Comparison of ENCODE assay signal across 24 cellular contexts in genomic region chr11:96707273-96707672, GRCh38.
DNase-seq lines count a peak whose midpoint lies in the region; ATAC-seq and TF ChIP-seq lines count a peak whose summit lies in the region.
"Had no signal": no experiment of that assay in that cellular context is flagged by ENCODE, and none has a peak within 500 bp of the region (broad histone marks: within the 10 kb centered on the region; RNA-seq: fewer than 3 reads in every experiment).

No MANE protein-coding gene starts in this region.

- H3K36me3 ChIP-seq in mucosa of descending colon (ENCODE audit: low read depth): no peaks in the 10 kb centered on the region
- H3K36me3 ChIP-seq in thyroid gland: no peaks in the 10 kb centered on the region
- H3K36me3 ChIP-seq: BE2C, BLaER1 had no signal

- TF ChIP-seq CTCF in mucosa of descending colon (IDR thresholded peaks at IDR 0.05): no peak
- no peak for TF ChIP-seq CTCF in thyroid gland (IDR thresholded peaks at IDR 0.05)
- no peak for TF ChIP-seq CTCF in omental fat pad (IDR thresholded peaks at IDR 0.05)

- no peaks in the 10 kb centered on the region for H3K27me3 ChIP-seq in thyroid gland
- H3K27me3 ChIP-seq: BE2C, BLaER1 had no signal

- H3K4me1 ChIP-seq in mucosa of descending colon (ENCODE audit: low read depth) (peaks cover 4% of the 10 kb centered on the region), thyroid gland (no peaks in the 10 kb centered on the region)
- H3K4me1 ChIP-seq: BLaER1 had no signal

- H3K27ac Mint-ChIP-seq in stimulated activated memory B cell treated with anti-CD40 and anti-IgM and Interleukin-4, amounts not matched to agents 10 μg/mL and 1 μg/mL and 100 μg/mL, for 72 hours: no peak overlapping the region
- H3K27ac Mint-ChIP-seq: CD4-positive, alpha-beta memory T cell; CD4-positive, CD25-positive, alpha-beta regulatory T cell; CD8-positive, alpha-beta memory T cell had no signal

- no peak overlapping the region for H3K27ac ChIP-seq in thyroid gland
- H3K27ac ChIP-seq: BLaER1 had no signal

- intact Hi-C loops in mucosa of descending colon (cut with DNase I, micrococcal nuclease) (no loop called here), thyroid gland (cut with DNase I) (no loop called here)

- H3K9me3 ChIP-seq in mucosa of descending colon: no peaks in the 10 kb centered on the region
- H3K9me3 ChIP-seq in thyroid gland: no peaks in the 10 kb centered on the region
- H3K9me3 ChIP-seq: BE2C, BLaER1 had no signal

- no peaks in the 10 kb centered on the region for H3K27me3 Mint-ChIP-seq in stimulated activated memory B cell treated with anti-CD40 and anti-IgM and Interleukin-4, amounts not matched to agents 10 μg/mL and 1 μg/mL and 100 μg/mL, for 72 hours
- H3K27me3 Mint-ChIP-seq: CD4-positive, alpha-beta memory T cell; CD4-positive, CD25-positive, alpha-beta regulatory T cell; CD8-positive, alpha-beta memory T cell had no signal

- H3K4me3 ChIP-seq in mucosa of descending colon: no peak overlapping the region
- H3K4me3 ChIP-seq in thyroid gland (replicated peaks in 1 of 3): no peak overlapping the region
- H3K4me3 ChIP-seq: BLaER1, GM12878 had no signal

- no peak overlapping the region for H3K4me3 Mint-ChIP-seq in stimulated activated memory B cell treated with anti-CD40 and anti-IgM and Interleukin-4, amounts not matched to agents 10 μg/mL and 1 μg/mL and 100 μg/mL, for 72 hours
- H3K4me3 Mint-ChIP-seq: CD14-positive monocyte; CD4-positive, alpha-beta memory T cell; CD4-positive, CD25-positive, alpha-beta regulatory T cell; CD8-positive, alpha-beta memory T cell had no signal

- H3K36me3 Mint-ChIP-seq in stimulated activated memory B cell treated with anti-CD40 and anti-IgM and Interleukin-4, amounts not matched to agents 10 μg/mL and 1 μg/mL and 100 μg/mL, for 72 hours: no peaks in the 10 kb centered on the region
- H3K36me3 Mint-ChIP-seq: CD14-positive monocyte; CD4-positive, alpha-beta memory T cell; CD4-positive, CD25-positive, alpha-beta regulatory T cell; CD8-positive, alpha-beta memory T cell had no signal

- TF ChIP-seq POLR2A in thyroid gland (IDR thresholded peaks at IDR 0.05): no peak

- ATAC-seq in mucosa of descending colon: peak; percentile 55
- ATAC-seq in stimulated activated memory B cell treated with anti-CD40 and anti-IgM and Interleukin-4, amounts not matched to agents 10 μg/mL and 1 μg/mL and 100 μg/mL, for 72 hours: peak; percentile 36
- ATAC-seq in omental fat pad (ENCODE audit: low FRiP score): no peak
- ATAC-seq in GM19455 (IDR thresholded peaks at IDR 0.05; ENCODE audit: unreplicated experiment): no peak
- ATAC-seq: GM12878 had no signal

- DNase-seq in NCI-H526 treated with DMSO at 0.1 percent for 48 hours (lab: John Stamatoyannopoulos, UW): peak; percentile 31
- peak in 1 of 3 donors; percentile 9 for DNase-seq in mucosa of descending colon
- no peak for DNase-seq in thyroid gland
- no peak for DNase-seq in omental fat pad (ENCODE audit: low spot score)
- DNase-seq: 8988T; ACHN; BE2C; C1 segment of cervical spinal cord; CD4-positive, alpha-beta memory T cell; CD4-positive, CD25-positive, alpha-beta regulatory T cell; CD8-positive, alpha-beta memory T cell; COR-L47; DMS 273 treated with DMSO at 0.1 percent for 48 hours; DMS153; DMS53; DMS79; DND-41; EL; GDM1 had no signal

- H3K9me3 Mint-ChIP-seq in stimulated activated memory B cell treated with anti-CD40 and anti-IgM and Interleukin-4, amounts not matched to agents 10 μg/mL and 1 μg/mL and 100 μg/mL, for 72 hours: no peaks in the 10 kb centered on the region

- no peaks in the 10 kb centered on the region for H3K4me1 Mint-ChIP-seq in stimulated activated memory B cell treated with anti-CD40 and anti-IgM and Interleukin-4, amounts not matched to agents 10 μg/mL and 1 μg/mL and 100 μg/mL, for 72 hours
- H3K4me1 Mint-ChIP-seq: CD14-positive monocyte; CD4-positive, alpha-beta memory T cell; CD4-positive, CD25-positive, alpha-beta regulatory T cell; CD8-positive, alpha-beta memory T cell had no signal

Comparison
In these comparisons a context has a peak if more than half of its experiments do, and no peak if none do; other contexts are left out.
1. ATAC-seq: peak in mucosa of descending colon (single experiment) and stimulated activated memory B cell treated with anti-CD40 and anti-IgM and Interleukin-4, amounts not matched to agents 10 μg/mL and 1 μg/mL and 100 μg/mL, for 72 hours (single experiment); none in omental fat pad (single experiment) and GM19455 (single experiment).